ENCODE assay signal across 28 cellular contexts in the genomic region with DNA sequence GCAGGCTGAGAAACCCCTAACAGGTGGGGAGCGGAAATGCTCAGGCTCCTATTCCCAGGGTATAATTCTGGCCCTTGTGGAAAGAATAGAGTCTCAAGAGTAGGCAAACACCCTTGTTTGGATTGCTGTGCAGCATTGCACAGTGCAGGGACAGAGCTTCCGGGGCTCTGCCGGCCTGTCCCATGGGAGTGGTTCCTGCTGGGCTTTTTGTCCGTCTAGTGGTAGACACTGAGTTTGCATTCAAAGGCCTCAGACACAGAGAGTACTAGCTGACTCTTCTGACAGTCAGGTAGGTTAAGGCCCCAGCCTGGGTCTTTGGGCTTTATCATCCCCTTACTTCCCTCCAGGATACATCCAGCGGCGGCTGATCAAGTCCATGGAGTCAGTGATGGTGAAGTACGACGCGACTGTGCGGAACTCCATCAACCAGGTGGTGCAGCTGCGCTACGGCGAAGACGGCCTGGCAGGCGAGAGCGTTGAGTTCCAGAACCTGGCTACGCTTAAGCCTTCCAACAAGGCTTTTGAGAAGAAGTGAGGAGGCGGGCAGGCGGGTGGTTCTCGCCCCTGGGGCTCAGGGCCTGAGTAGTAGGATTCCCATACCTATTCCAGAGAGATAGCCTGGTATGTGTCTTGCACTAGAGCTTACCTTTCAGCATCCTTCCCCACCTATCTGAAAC. TPM values are rescaled to one million over a fixed set of nuclear protein-coding genes. Genes with fewer than 3 reads are reported as not detected.
"Had no signal": no experiment of that assay in that cellular context is flagged by ENCODE, and none has a peak within 500 bp of the region (broad histone marks: within the 10 kb centered on the region; RNA-seq: fewer than 3 reads in every experiment).

No MANE protein-coding gene starts in this region.

- H3K27ac Mint-ChIP-seq: activated CD4-positive, alpha-beta T cell treated with anti-CD3 and anti-CD28 coated beads, Interleukin-2, amount 10 ng/mL, durations not matched to agents 7 days and 5 days; activated T-helper 1 cell treated with anti-CD3 and anti-CD28 coated beads, Interleukin-12 subunit alpha, Interleukin-12 subunit beta, Interleukin-2, Interleukin-4 antibody, amounts not matched to agents 30 ng/mL and 10 ng/mL and 1 ng/mL, durations not matched to agents 14 hours and 24 hours and 36 hours; brain; endodermal cell had no signal

- H3K9me3 ChIP-seq: gastrocnemius medialis, heart left ventricle, psoas muscle, testis, upper lobe of right lung had no signal

- H3K4me3 ChIP-seq: dorsolateral prefrontal cortex, gastrocnemius medialis, heart left ventricle, psoas muscle, testis, upper lobe of right lung had no signal

- DNase-seq: activated gamma-delta T cell treated with Interleukin-2 at 50 U/mL for 16 hours; activated naive CD8-positive, alpha-beta T cell treated with anti-CD3 and anti-CD28 coated beads, Interleukin-2, amount 10 ng/mL, durations not matched to agents 7 days and 5 days; caudate nucleus; dorsolateral prefrontal cortex; gastrocnemius medialis; heart left ventricle; mesenchymal stem cell; naive thymus-derived CD8-positive, alpha-beta T cell; psoas muscle; right cardiac atrium; small intestine; stimulated activated CD4-positive, alpha-beta T cell treated with anti-CD3 and anti-CD28 coated beads, Interleukin-15, amount 100 ng/mL, for 24 hours; stimulated activated CD4-positive, alpha-beta T cell treated with anti-CD3 and anti-CD28 coated beads, Interleukin-4, amount 100 ng/mL, for 1 hour; T-helper 1 cell; T1000; testis; upper lobe of right lung had no signal

- H3K27me3 Mint-ChIP-seq: activated CD4-positive, alpha-beta T cell treated with anti-CD3 and anti-CD28 coated beads, Interleukin-2, amount 10 ng/mL, durations not matched to agents 7 days and 5 days; activated naive CD8-positive, alpha-beta T cell treated with anti-CD3 and anti-CD28 coated beads, Interleukin-2, amount 10 ng/mL, durations not matched to agents 7 days and 5 days; brain; naive thymus-derived CD8-positive, alpha-beta T cell had no signal

- H3K4me1 ChIP-seq: gastrocnemius medialis, psoas muscle, testis, upper lobe of right lung had no signal

- H3K4me1 Mint-ChIP-seq: activated CD4-positive, alpha-beta T cell treated with anti-CD3 and anti-CD28 coated beads, Interleukin-2, amount 10 ng/mL, durations not matched to agents 7 days and 5 days; activated naive CD8-positive, alpha-beta T cell treated with anti-CD3 and anti-CD28 coated beads, Interleukin-2, amount 10 ng/mL, durations not matched to agents 7 days and 5 days; brain; endodermal cell had no signal

- H3K27ac ChIP-seq: dorsolateral prefrontal cortex, epithelial cell of prostate, gastrocnemius medialis, heart left ventricle, psoas muscle, testis, upper lobe of right lung had no signal

- H3K4me3 Mint-ChIP-seq: activated CD4-positive, alpha-beta T cell treated with anti-CD3 and anti-CD28 coated beads, Interleukin-2, amount 10 ng/mL, durations not matched to agents 7 days and 5 days; activated naive CD8-positive, alpha-beta T cell treated with anti-CD3 and anti-CD28 coated beads, Interleukin-2, amount 10 ng/mL, durations not matched to agents 7 days and 5 days; activated T-helper 1 cell treated with anti-CD3 and anti-CD28 coated beads, Interleukin-12 subunit alpha, Interleukin-12 subunit beta, Interleukin-2, Interleukin-4 antibody, amounts not matched to agents 30 ng/mL and 10 ng/mL and 1 ng/mL, durations not matched to agents 14 hours and 24 hours and 36 hours; brain; endodermal cell had no signal

- H3K9me3 Mint-ChIP-seq: activated CD4-positive, alpha-beta T cell treated with anti-CD3 and anti-CD28 coated beads, Interleukin-2, amount 10 ng/mL, durations not matched to agents 7 days and 5 days; activated naive CD8-positive, alpha-beta T cell treated with anti-CD3 and anti-CD28 coated beads, Interleukin-2, amount 10 ng/mL, durations not matched to agents 7 days and 5 days; activated T-helper 1 cell treated with anti-CD3 and anti-CD28 coated beads, Interleukin-12 subunit alpha, Interleukin-12 subunit beta, Interleukin-2, Interleukin-4 antibody, amounts not matched to agents 30 ng/mL and 10 ng/mL and 1 ng/mL, durations not matched to agents 14 hours and 24 hours and 36 hours; brain; endodermal cell; naive thymus-derived CD8-positive, alpha-beta T cell had no signal

- ATAC-seq: gastrocnemius medialis had no signal

- FAIRE-seq: colon, small intestine had no signal

- H3K27me3 ChIP-seq: dorsolateral prefrontal cortex, gastrocnemius medialis, heart left ventricle, testis, upper lobe of right lung had no signal

RNA-seq across cellular contexts. Expression of a gene that starts 21.1 kb away (rescaled TPM):
- total RNA-seq: activated CD4-positive, alpha-beta T cell treated with anti-CD3 and anti-CD28 coated beads, Interleukin-2, amount 10 ng/mL, durations not matched to agents 7 days and 5 days; activated CD8-positive, alpha-beta memory T cell treated with anti-CD3 and anti-CD28 coated beads for 36 hours; activated naive CD8-positive, alpha-beta T cell treated with anti-CD3 and anti-CD28 coated beads, Interleukin-2, amount 10 ng/mL, durations not matched to agents 7 days and 5 days; activated T-helper 1 cell treated with anti-CD3 and anti-CD28 coated beads, Interleukin-12 subunit alpha, Interleukin-12 subunit beta, Interleukin-2, Interleukin-4 antibody, amounts not matched to agents 30 ng/mL and 10 ng/mL and 1 ng/mL, durations not matched to agents 14 hours and 24 hours and 36 hours; gastrocnemius medialis; heart left ventricle; kidney epithelial cell; liver; mucosa of gallbladder; naive thymus-derived CD8-positive, alpha-beta T cell; osteocyte; psoas muscle; right cardiac atrium; upper lobe of right lung had no signal
- polyA plus RNA-seq: liver; naive thymus-derived CD8-positive, alpha-beta T cell; right cardiac atrium; small intestine had no signal
